32 cellular contexts compared by ENCODE assay signal in the genomic region with DNA sequence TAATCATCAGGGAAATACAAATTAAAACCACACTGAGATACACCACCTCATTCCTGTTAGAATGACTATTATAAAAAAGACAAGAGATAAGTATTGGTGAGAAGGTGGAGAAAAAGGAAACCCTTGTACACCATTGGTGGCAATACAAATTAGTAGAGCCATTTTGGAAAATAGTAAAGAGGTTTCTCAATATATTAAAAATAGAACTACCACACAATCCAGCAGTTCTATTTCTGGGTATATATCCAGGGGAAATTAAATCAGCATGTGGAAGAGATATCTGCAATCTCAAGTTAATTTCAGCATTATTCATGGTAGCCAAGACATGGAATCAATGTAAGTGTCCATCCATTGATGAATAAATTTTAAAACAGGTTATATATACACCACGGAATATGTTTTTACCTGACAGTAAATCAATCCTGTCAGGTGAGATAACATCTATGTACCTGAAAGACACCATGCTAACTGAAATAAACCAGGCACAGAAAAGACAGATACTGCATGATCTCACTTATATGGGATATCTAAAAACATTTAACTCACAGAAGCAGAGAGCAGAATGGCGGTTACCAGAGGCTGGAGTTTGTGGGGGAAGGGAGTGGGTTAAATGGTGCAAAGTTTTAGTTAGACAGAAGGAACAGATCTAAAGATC.
"Had no signal": no experiment of that assay in that cellular context is flagged by ENCODE, and none has a peak within 500 bp of the region (broad histone marks: within the 10 kb centered on the region; RNA-seq: fewer than 3 reads in every experiment).

No MANE protein-coding gene starts in this region.

- DNase-seq: activated CD4-positive, alpha-beta memory T cell treated with anti-CD3 and anti-CD28 coated beads for 36 hours; activated CD4-positive, alpha-beta T cell treated with anti-CD3 and anti-CD28 coated beads for 36 hours; activated CD4-positive, alpha-beta T cell treated with anti-CD3 and anti-CD28 coated beads, Interleukin-2, amount 10 ng/mL, durations not matched to agents 24 days and 14 days; activated CD4-positive, CD25-positive, alpha-beta regulatory T cell; activated CD4-positive, CD25-positive, alpha-beta regulatory T cell treated with anti-CD3 and anti-CD28 coated beads, Interleukin-2, amount 50 U/mL, for 72 hours; activated CD8-positive, alpha-beta memory T cell treated with anti-CD3 and anti-CD28 coated beads, Interleukin-2, amount 10 ng/mL, durations not matched to agents 7 days and 5 days; activated CD8-positive, alpha-beta memory T cell treated with anti-CD3 and anti-CD28 coated beads, Interleukin-2, amount 50 U/mL, for 4 hours; activated CD8-positive, alpha-beta T cell treated with anti-CD3 and anti-CD28 coated beads, Interleukin-2, amount 10 ng/mL, durations not matched to agents 7 days and 5 days; activated gamma-delta T cell; activated naive CD4-positive, alpha-beta T cell; activated naive CD4-positive, alpha-beta T cell treated with anti-CD3 and anti-CD28 coated beads, Interleukin-2, amount 10 ng/mL, durations not matched to agents 7 days and 5 days; activated naive CD8-positive, alpha-beta T cell treated with anti-CD3 and anti-CD28 coated beads, Interleukin-2, amount 10 ng/mL, durations not matched to agents 7 days and 5 days; activated T-cell treated with anti-CD3 and anti-CD28 coated beads, Interleukin-2, amount 50 U/mL, for 1 hour; activated T-cell treated with anti-CD3 and anti-CD28 coated beads, Interleukin-2, amount 50 U/mL, for 48 hours; central memory CD4-positive, alpha-beta T cell; cerebellar nuclear complex; colonic mucosa; effector CD8-positive, alpha-beta T cell; foreskin keratinocyte; T-helper 1 cell; T-helper 17 cell; T1000 had no signal

- ATAC-seq: activated CD4-positive, alpha-beta T cell treated with anti-CD3 and anti-CD28 coated beads for 36 hours; activated CD8-positive, alpha-beta memory T cell treated with anti-CD3 and anti-CD28 coated beads, Interleukin-2, amount 10 ng/mL, durations not matched to agents 7 days and 5 days; activated CD8-positive, alpha-beta T cell treated with anti-CD3 and anti-CD28 coated beads, Interleukin-2, amount 10 ng/mL, durations not matched to agents 7 days and 5 days; activated naive CD4-positive, alpha-beta T cell treated with anti-CD3 and anti-CD28 coated beads, Interleukin-2, amount 50 U/mL, for 72 hours; esophagus mucosa; foreskin keratinocyte; gastroesophageal sphincter; T-helper 17 cell had no signal

- H3K27ac ChIP-seq: ascending aorta, breast epithelium, cardiac muscle cell, colonic mucosa, foreskin keratinocyte, gastroesophageal sphincter had no signal

- H3K4me3 ChIP-seq: ascending aorta, breast epithelium, cardiac muscle cell, colonic mucosa, gastroesophageal sphincter had no signal

- H3K4me1 ChIP-seq: breast epithelium, colonic mucosa, foreskin keratinocyte had no signal

- H3K4me1 Mint-ChIP-seq: brain had no signal

- H3K27me3 Mint-ChIP-seq: activated CD4-positive, alpha-beta memory T cell treated with anti-CD3 and anti-CD28 coated beads for 36 hours; activated CD4-positive, alpha-beta T cell treated with anti-CD3 and anti-CD28 coated beads for 36 hours; activated CD4-positive, alpha-beta T cell treated with anti-CD3 and anti-CD28 coated beads, Interleukin-2, amount 10 ng/mL, durations not matched to agents 24 days and 14 days; activated CD8-positive, alpha-beta memory T cell treated with anti-CD3 and anti-CD28 coated beads, Interleukin-2, amount 10 ng/mL, durations not matched to agents 7 days and 5 days; activated naive CD4-positive, alpha-beta T cell treated with anti-CD3 and anti-CD28 coated beads, Interleukin-2, amount 10 ng/mL, durations not matched to agents 7 days and 5 days; activated naive CD8-positive, alpha-beta T cell treated with anti-CD3 and anti-CD28 coated beads, Interleukin-2, amount 10 ng/mL, durations not matched to agents 7 days and 5 days; brain; T-helper 17 cell had no signal

- H3K27ac Mint-ChIP-seq: activated CD4-positive, alpha-beta memory T cell treated with anti-CD3 and anti-CD28 coated beads for 36 hours; activated CD4-positive, alpha-beta T cell treated with anti-CD3 and anti-CD28 coated beads for 36 hours; activated CD4-positive, alpha-beta T cell treated with anti-CD3 and anti-CD28 coated beads, Interleukin-2, amount 10 ng/mL, durations not matched to agents 24 days and 14 days; activated CD8-positive, alpha-beta memory T cell treated with anti-CD3 and anti-CD28 coated beads, Interleukin-2, amount 10 ng/mL, durations not matched to agents 7 days and 5 days; activated CD8-positive, alpha-beta T cell treated with anti-CD3 and anti-CD28 coated beads, Interleukin-2, amount 10 ng/mL, durations not matched to agents 7 days and 5 days; activated naive CD4-positive, alpha-beta T cell treated with anti-CD3 and anti-CD28 coated beads, Interleukin-2, amount 10 ng/mL, durations not matched to agents 7 days and 5 days; activated naive CD4-positive, alpha-beta T cell treated with anti-CD3 and anti-CD28 coated beads, Interleukin-2, amount 50 U/mL, for 72 hours; activated naive CD8-positive, alpha-beta T cell treated with anti-CD3 and anti-CD28 coated beads, Interleukin-2, amount 10 ng/mL, durations not matched to agents 7 days and 5 days; activated T-helper 1 cell treated with anti-CD3 and anti-CD28 coated beads, Interleukin-12 subunit alpha, Interleukin-12 subunit beta, Interleukin-2, Interleukin-4 antibody, amounts not matched to agents 30 ng/mL and 10 ng/mL and 1 ng/mL, durations not matched to agents 14 hours and 24 hours and 36 hours; activated T-helper 2 cell treated with anti-CD3 and anti-CD28 coated beads, Interferon-gamma antibody, Interleukin-2, Interleukin-4, amounts not matched to agents 10 μg/mL and 5 μg/mL and 100 μg/mL, durations not matched to agents 14 hours and 24 hours and 36 hours; brain; T-helper 17 cell; T-helper 2 cell treated with Interferon-gamma antibody and Interleukin-4, amounts not matched to agents 5 μg/mL and 100 μg/mL, for 36 hours had no signal

- H3K9me3 ChIP-seq: colonic mucosa had no signal

- H3K4me3 Mint-ChIP-seq: activated CD4-positive, alpha-beta memory T cell treated with anti-CD3 and anti-CD28 coated beads for 36 hours; activated CD4-positive, alpha-beta T cell treated with anti-CD3 and anti-CD28 coated beads for 36 hours; activated CD4-positive, alpha-beta T cell treated with anti-CD3 and anti-CD28 coated beads, Interleukin-2, amount 10 ng/mL, durations not matched to agents 24 days and 14 days; activated CD8-positive, alpha-beta memory T cell treated with anti-CD3 and anti-CD28 coated beads, Interleukin-2, amount 10 ng/mL, durations not matched to agents 7 days and 5 days; activated CD8-positive, alpha-beta T cell treated with anti-CD3 and anti-CD28 coated beads, Interleukin-2, amount 10 ng/mL, durations not matched to agents 7 days and 5 days; activated naive CD4-positive, alpha-beta T cell treated with anti-CD3 and anti-CD28 coated beads, Interleukin-2, amount 10 ng/mL, durations not matched to agents 7 days and 5 days; activated naive CD8-positive, alpha-beta T cell treated with anti-CD3 and anti-CD28 coated beads, Interleukin-2, amount 10 ng/mL, durations not matched to agents 7 days and 5 days; activated T-helper 1 cell treated with anti-CD3 and anti-CD28 coated beads, Interleukin-12 subunit alpha, Interleukin-12 subunit beta, Interleukin-2, Interleukin-4 antibody, amounts not matched to agents 30 ng/mL and 10 ng/mL and 1 ng/mL, durations not matched to agents 14 hours and 24 hours and 36 hours; brain; T-helper 17 cell; T-helper 2 cell treated with Interferon-gamma antibody and Interleukin-4, amounts not matched to agents 5 μg/mL and 100 μg/mL, for 36 hours had no signal

- H3K36me3 ChIP-seq: breast epithelium, colonic mucosa had no signal

- H3K27me3 ChIP-seq: ascending aorta, breast epithelium, cardiac muscle cell, colonic mucosa, foreskin keratinocyte, gastroesophageal sphincter had no signal
